Comparison of ENCODE assay signal across 8 cellular contexts in genomic region chr15:91855684-91856553, GRCh38. TPM values are rescaled to one million over a fixed set of nuclear protein-coding genes. Genes with fewer than 3 reads are reported as not detected.
DNase-seq lines count a peak whose midpoint lies in the region; ATAC-seq, FAIRE-seq and TF ChIP-seq lines count a peak whose summit lies in the region.

No MANE protein-coding gene starts in this region.

- peak overlapping the region; percentile 7 to 74 for H3K4me3 ChIP-seq in CD4-positive, alpha-beta memory T cell (ENCODE audit: low read length in 2 of 2)
- H3K4me3 ChIP-seq in GM23338 (peak overlapping the region; percentile 78), bronchial epithelial cell (ENCODE audit: low read depth, low read length) (no peak overlapping the region), trophoblast cell (ENCODE audit: low read depth, low read length) (no peak overlapping the region)

- no peak overlapping the region for H2BK5ac ChIP-seq in trophoblast cell (ENCODE audit: low read depth, low read length, poor library complexity)

- H3K23ac ChIP-seq in trophoblast cell (ENCODE audit: low read length) = no peak overlapping the region

- H3K4me1 Mint-ChIP-seq in CD4-positive, alpha-beta memory T cell = peaks cover 60 to 85% (median 73%) of the 10 kb centered on the region in 4 donors
- H3K4me1 Mint-ChIP-seq in GM23338 = peaks cover 39% of the 10 kb centered on the region
- peaks cover 45% of the 10 kb centered on the region for H3K4me1 Mint-ChIP-seq in nephron progenitor cell

- intact Hi-C loops in CD4-positive, alpha-beta memory T cell (cut with micrococcal nuclease) = loop anchor here (2.0 to 5.0 kb wide), 3 partner anchors 149 to 924 kb away; partner anchors contain the start of gene HDDC3

- no peak overlapping the region for H4K12ac ChIP-seq in trophoblast cell (ENCODE audit: low read depth, low read length)

- TF ChIP-seq CTCF in GM23338 (conservative IDR thresholded peaks at IDR 0.05; ENCODE audit: low read depth in 2 of 2) = peak; percentile 64
- peak; percentile 75 for TF ChIP-seq CTCF in bronchial epithelial cell (IDR thresholded peaks at IDR 0.05; ENCODE audit: insufficient read depth, low read length, severe bottlenecking)
- peak; percentile 31 for TF ChIP-seq CTCF in nephron progenitor cell (IDR thresholded peaks at IDR 0.05)

- no peak overlapping the region for H4K91ac ChIP-seq in trophoblast cell (ENCODE audit: low read depth, low read length)

- H3K79me2 ChIP-seq in GM23338 (replicated peaks; ENCODE audit: insufficient read depth) (peaks cover 51% of the 10 kb centered on the region), trophoblast cell (ENCODE audit: control insufficient read depth, insufficient read depth, low read length, poor library complexity) (no peaks in the 10 kb centered on the region)

- H4K8ac ChIP-seq in trophoblast cell (ENCODE audit: low read depth, low read length) = no peak overlapping the region

- POLR2A ChIA-PET in CD4-positive, alpha-beta memory T cell (lab: Charles Lee; ENCODE audit: partially characterized antibody) = interaction anchor here (1.4 to 2.4 kb wide), 2 partner anchors 12 to 150 kb away, joined by 8 to 9 read pairs; no protein-coding TSS in a partner anchor

- peak; percentile 60 for ATAC-seq in GM23338

- H3K14ac ChIP-seq in trophoblast cell (ENCODE audit: low read length) = no peak overlapping the region

- H2AFZ ChIP-seq in GM23338 (no peak overlapping the region), trophoblast cell (ENCODE audit: insufficient read depth, low read length, poor library complexity) (no peak overlapping the region)

- no peak for DNase-seq in CD4-positive, alpha-beta memory T cell
- DNase-seq in GM23338 (ENCODE audit: low spot score) = peak; percentile 94
- peak; percentile 51 for DNase-seq in NCI-H2196 treated with DMSO at 0.1 percent for 48 hours (lab: John Stamatoyannopoulos, UW; ENCODE audit: unreplicated experiment)
- peak; percentile 64 for DNase-seq in bronchial epithelial cell (ENCODE audit: low read depth)
- peak; percentile 37 for DNase-seq in nephron progenitor cell
- no peak for DNase-seq in trophoblast cell
- DNase-seq in middle frontal gyrus (ENCODE audit: extremely low spot score, low spot score) = no peak
- no peak for DNase-seq in activated CD4-positive, alpha-beta T cell treated with anti-CD3 and anti-CD28 coated beads, Interleukin-2, amount 50 U/mL, for 4 hours

- no peak overlapping the region for H2BK12ac ChIP-seq in trophoblast cell (ENCODE audit: low read length)

- CTCF ChIA-PET in CD4-positive, alpha-beta memory T cell (lab: Charles Lee; ENCODE audit: partially characterized antibody) = interaction anchor here (0.9 to 9.6 kb wide), 5 partner anchors 9 to 150 kb away, joined by 3 to 112 read pairs (median 4); no protein-coding TSS in a partner anchor

- no peaks in the 10 kb centered on the region for H3K9me3 ChIP-seq in CD4-positive, alpha-beta memory T cell (ENCODE audit: control insufficient read depth in 1 of 2, low read length in 2 of 2)
- no peaks in the 10 kb centered on the region for H3K9me3 ChIP-seq in trophoblast cell (ENCODE audit: insufficient read depth, low read depth, low read length)

- peak overlapping the region; percentile 54 for H3K27ac ChIP-seq in CD4-positive, alpha-beta memory T cell (ENCODE audit: low read depth, low read length)
- H3K27ac ChIP-seq in GM23338 (ENCODE audit: low read depth) = no peak overlapping the region
- H3K27ac ChIP-seq in trophoblast cell (ENCODE audit: low read depth, low read length) = no peak overlapping the region

- H3K27me3 Mint-ChIP-seq in CD4-positive, alpha-beta memory T cell = no peaks in the 10 kb centered on the region
- H3K27me3 Mint-ChIP-seq in GM23338 (ENCODE audit: insufficient read depth, low read depth, poor library complexity) (peaks cover 16% of the 10 kb centered on the region), nephron progenitor cell (ENCODE audit: low read depth, poor library complexity) (peaks cover 31% of the 10 kb centered on the region)

- H3K4me2 ChIP-seq in GM23338 (peak overlapping the region; percentile 88), trophoblast cell (ENCODE audit: low read length) (no peak overlapping the region)

- peaks cover 82% of the 10 kb centered on the region for H3K4me1 ChIP-seq in CD4-positive, alpha-beta memory T cell (ENCODE audit: insufficient read depth, low read length)
- H3K4me1 ChIP-seq in GM23338 (ENCODE audit: insufficient read depth) = peaks cover 36% of the 10 kb centered on the region
- H3K4me1 ChIP-seq in trophoblast cell (ENCODE audit: control insufficient read depth in 1 of 2, insufficient read depth in 2 of 2, low read length in 2 of 2) = peaks cover 0 to 7% of the 10 kb centered on the region in 2 experiments

- H3K9me3 Mint-ChIP-seq in CD4-positive, alpha-beta memory T cell = peaks cover 0 to 2% (median 0%) of the 10 kb centered on the region in 8 donors
- H3K9me3 Mint-ChIP-seq in GM23338 (no peaks in the 10 kb centered on the region), nephron progenitor cell (no peaks in the 10 kb centered on the region)

- H3K79me1 ChIP-seq in trophoblast cell (ENCODE audit: low read length) = no peaks in the 10 kb centered on the region

- 0 out of 2 replicates have a peak, but pooled peaks cover 13% of the 10 kb centered on the region for H3F3A ChIP-seq in GM23338 (replicated peaks; ENCODE audit: low read depth)

- H4K20me1 ChIP-seq in GM23338 (replicated peaks; ENCODE audit: insufficient read depth) = peaks cover 7% of the 10 kb centered on the region

- peak overlapping the region; percentile 68 to 96 (median 91) for H3K4me3 Mint-ChIP-seq in CD4-positive, alpha-beta memory T cell
- H3K4me3 Mint-ChIP-seq in GM23338 = no peak overlapping the region
- no peak overlapping the region for H3K4me3 Mint-ChIP-seq in nephron progenitor cell

- H3K4ac ChIP-seq in trophoblast cell (ENCODE audit: low read depth, low read length) = no peak overlapping the region

- peaks cover 6 to 13% of the 10 kb centered on the region in 2 donors for H3K36me3 Mint-ChIP-seq in CD4-positive, alpha-beta memory T cell
- H3K36me3 Mint-ChIP-seq in GM23338 (ENCODE audit: low read depth) (no peaks in the 10 kb centered on the region), nephron progenitor cell (ENCODE audit: low read depth) (no peaks in the 10 kb centered on the region)

- no peaks in the 10 kb centered on the region for H3K36me3 ChIP-seq in CD4-positive, alpha-beta memory T cell (ENCODE audit: insufficient read depth, low read length)
- H3K36me3 ChIP-seq in GM23338 (ENCODE audit: insufficient read depth) (no peaks in the 10 kb centered on the region), bronchial epithelial cell (ENCODE audit: control insufficient read depth, insufficient read depth, low read length) (no peaks in the 10 kb centered on the region), trophoblast cell (ENCODE audit: control insufficient read depth in 1 of 2, insufficient read depth in 2 of 2, low read length in 2 of 2) (no peaks in the 10 kb centered on the region)

- FAIRE-seq in bronchial epithelial cell (lab: Jason Lieb, UNC) = no peak

- no CpG with 5 or more reads among the region's 15 CpGs for WGBS in trophoblast cell (ENCODE audit: extremely low coverage, insufficient coverage, insufficient read length)

- peak overlapping the region; percentile 92 to 98 (median 96) for H3K27ac Mint-ChIP-seq in CD4-positive, alpha-beta memory T cell
- no peak overlapping the region; the same call in 1 of the 2 replicates for H3K27ac Mint-ChIP-seq in GM23338
- no peak overlapping the region for H3K27ac Mint-ChIP-seq in nephron progenitor cell

- no peak overlapping the region for H3K9ac ChIP-seq in trophoblast cell (ENCODE audit: low read length)

- H2BK120ac ChIP-seq in trophoblast cell (ENCODE audit: insufficient read depth, low read length, poor library complexity) = no peak overlapping the region

- H3K27me3 ChIP-seq in CD4-positive, alpha-beta memory T cell (ENCODE audit: insufficient read depth, low read length) = no peaks in the 10 kb centered on the region
- H3K27me3 ChIP-seq in GM23338 (ENCODE audit: insufficient read depth) (peaks cover 17% of the 10 kb centered on the region), bronchial epithelial cell (ENCODE audit: control insufficient read depth, insufficient read depth, low read length) (no peaks in the 10 kb centered on the region), trophoblast cell (ENCODE audit: insufficient read depth, low read length) (peaks cover 21% of the 10 kb centered on the region)

- no peak overlapping the region for H3K18ac ChIP-seq in trophoblast cell (ENCODE audit: low read length)

- no peak overlapping the region for H2AK5ac ChIP-seq in trophoblast cell (ENCODE audit: low read length)

- no peaks in the 10 kb centered on the region for H3K9me2 ChIP-seq in GM23338 (ENCODE audit: insufficient read depth)

RNA-seq across cellular contexts. Expression of gene SLCO3A1, which starts 2.4 kb away (rescaled TPM):
- total RNA-seq in CD4-positive, alpha-beta memory T cell = 10 to 100 TPM; 30.9 to 31.5 TPM
- 10 to 100 TPM; 32.4 to 61.3 TPM for polyA plus RNA-seq in CD4-positive, alpha-beta memory T cell
- total RNA-seq in GM23338 (2014; rRNA removed; shearing (Covaris generic)) = 9.4 and 11.5 TPM in 2 replicates
- 7.3 and 10.7 TPM in 2 replicates for polyA plus RNA-seq in GM23338 (2016; fragmentation: Nextera tagmentation; extraction: Ambion mirVana)
- 3.8 and 4.5 TPM in 2 replicates for total RNA-seq in bronchial epithelial cell
- 0.83 and 0.87 TPM in 2 replicates for polyA plus RNA-seq in trophoblast cell (2013)

Comparison
In these comparisons a context has a peak if more than half of its experiments do, and no peak if none do; other contexts are left out.
1. DNase-seq: peak in GM23338 (single experiment), NCI-H2196 treated with DMSO at 0.1 percent for 48 hours (single experiment), bronchial epithelial cell (single experiment) and nephron progenitor cell (single experiment); none in CD4-positive, alpha-beta memory T cell (0 of 5), trophoblast cell (0 of 2), middle frontal gyrus (single experiment) and activated CD4-positive, alpha-beta T cell treated with anti-CD3 and anti-CD28 coated beads, Interleukin-2, amount 50 U/mL, for 4 hours (0 of 2).
2. H3K4me3 ChIP-seq: peak in CD4-positive, alpha-beta memory T cell (2 of 2) and GM23338 (single experiment); none in bronchial epithelial cell (single experiment) and trophoblast cell (single experiment).
3. H3K27ac Mint-ChIP-seq: peak in CD4-positive, alpha-beta memory T cell (7 of 7); none in GM23338 (single experiment) and nephron progenitor cell (single experiment).
4. H3K4me3 Mint-ChIP-seq: peak in CD4-positive, alpha-beta memory T cell (8 of 8); none in GM23338 (single experiment) and nephron progenitor cell (single experiment).
5. Peak in every context shown above with its lines, with median percentiles within 50 percentile points of each other: CTCF ChIP-seq.